Comparison of ENCODE assay signal across 17 cellular contexts in genomic region chr19:11236324-11237301, GRCh38. TPM values are rescaled to one million over a fixed set of nuclear protein-coding genes. Genes with fewer than 3 reads are reported as not detected.
A peak's percentile ranks its signal among the peaks of the same experiment; 100 is the strongest.
DNase-seq lines count a peak whose midpoint lies in the region; ATAC-seq lines count a peak whose summit lies in the region.
"Had no signal": no experiment of that assay in that cellular context is flagged by ENCODE, and none has a peak within 500 bp of the region (broad histone marks: within the 10 kb centered on the region; RNA-seq: fewer than 3 reads in every experiment).

No MANE protein-coding gene starts in this region.

- H3K4me1 ChIP-seq in NT2/D1 (ENCODE audit: insufficient read depth, insufficient read length) (peaks cover 14% of the 10 kb centered on the region), neuronal stem cell (ENCODE audit: control insufficient read depth in 2 of 2, insufficient read depth in 1 of 2, low read depth in 1 of 2, low read length in 2 of 2) (peaks cover 0 to 4% of the 10 kb centered on the region in 2 donors)

- no peak overlapping the region for H2BK120ac ChIP-seq in neuronal stem cell (ENCODE audit: low read depth, low read length)

- H4K8ac ChIP-seq in neuronal stem cell (ENCODE audit: low read depth, low read length) = no peak overlapping the region

- no peak overlapping the region for H3K4me2 ChIP-seq in neuronal stem cell (ENCODE audit: insufficient read depth, low read length, poor library complexity, severe bottlenecking)

- DNase-seq in COLO829 (ENCODE audit: low spot score) = peak; percentile 18
- no peak for DNase-seq in NT2/D1 (ENCODE audit: low read depth, low spot score)
- DNase-seq in left lobe of liver (ENCODE audit: low spot score) = peak; percentile 99
- no peak for DNase-seq in neuronal stem cell (ENCODE audit: low spot score)
- DNase-seq in activated CD4-positive, alpha-beta T cell treated with anti-CD3 and anti-CD28 coated beads, Interleukin-2, amount 50 U/mL, for 48 hours = no peak
- no peak for DNase-seq in AG20443 (ENCODE audit: low spot score)
- no peak for DNase-seq in activated naive CD4-positive, alpha-beta T cell treated with Interleukin-2 at 50 U/mL for 16 hours
- DNase-seq: AML-193, Calu3, DMS53, NCI-H187, NCI-H748 treated with DMSO at 0.1 percent for 48 hours, PC-3 had no signal

- H2AFZ ChIP-seq in neuronal stem cell (ENCODE audit: low read length) = no peak overlapping the region

- ATAC-seq in left lobe of liver = peak; percentile 58

- no peak overlapping the region for H3K18ac ChIP-seq in neuronal stem cell (ENCODE audit: low read length)

- H3K27me3 ChIP-seq in NT2/D1 (ENCODE audit: insufficient read depth, insufficient read length) (no peaks in the 10 kb centered on the region), neuronal stem cell (ENCODE audit: control insufficient read depth in 3 of 3, insufficient read depth in 3 of 3, low read depth in 1 of 3, low read length in 3 of 3) (no peaks in the 10 kb centered on the region)

- H4K91ac ChIP-seq in neuronal stem cell (ENCODE audit: low read depth, low read length, poor library complexity) = no peak overlapping the region

- H3K4me3 ChIP-seq in NT2/D1 (ENCODE audit: insufficient read length, low read depth) = no peak overlapping the region
- no peak overlapping the region for H3K4me3 ChIP-seq in neuronal stem cell (ENCODE audit: low read length in 2 of 2)

- peaks cover 55% of the 10 kb centered on the region for H3K36me3 ChIP-seq in NT2/D1 (ENCODE audit: insufficient read depth, insufficient read length, low read length)
- H3K36me3 ChIP-seq in neuronal stem cell (replicated peaks in 1 of 2; ENCODE audit: control insufficient read depth in 2 of 2, insufficient read depth in 2 of 2, low read length in 2 of 2) = peaks cover 10 to 83% of the 10 kb centered on the region in 2 donors

- no CpG with 5 or more reads among the region's 31 CpGs for WGBS in neuronal stem cell (ENCODE audit: extremely low coverage in 2 of 2, insufficient read length in 2 of 2, insufficient replicate concordance in 1 of 2), 2 donors

- H3K79me1 ChIP-seq in neuronal stem cell (ENCODE audit: low read depth, low read length) = no peaks in the 10 kb centered on the region

- peak overlapping the region; percentile 11 for H3K23ac ChIP-seq in neuronal stem cell (ENCODE audit: low read depth, low read length, poor library complexity)

- no peak overlapping the region for H2AK5ac ChIP-seq in neuronal stem cell (ENCODE audit: low read depth, low read length)

- H3K9ac ChIP-seq in NT2/D1 (ENCODE audit: insufficient read length, low read depth) = peak overlapping the region; percentile 44
- H3K9ac ChIP-seq in neuronal stem cell (ENCODE audit: low read depth, low read length, poor library complexity) = no peak overlapping the region

- H3K14ac ChIP-seq in neuronal stem cell (ENCODE audit: low read length) = peak overlapping the region; percentile 27

- no peak overlapping the region for H2BK15ac ChIP-seq in neuronal stem cell (ENCODE audit: low read length)

- no peak overlapping the region for H3K27ac ChIP-seq in neuronal stem cell (replicated peaks; ENCODE audit: low read length)

- no peak overlapping the region for H2BK5ac ChIP-seq in neuronal stem cell (ENCODE audit: low read length)

- H2BK12ac ChIP-seq in neuronal stem cell (ENCODE audit: low read length) = no peak overlapping the region

- no peaks in the 10 kb centered on the region for H3K9me3 ChIP-seq in NT2/D1 (ENCODE audit: insufficient read depth, low read length)
- no peaks in the 10 kb centered on the region for H3K9me3 ChIP-seq in neuronal stem cell (replicated peaks in 1 of 2; ENCODE audit: control insufficient read depth in 2 of 2, insufficient read depth in 1 of 2, low read depth in 1 of 2, low read length in 2 of 2)

- H3K4ac ChIP-seq in neuronal stem cell (ENCODE audit: low read length) = no peak overlapping the region

RNA-seq across cellular contexts. Expression of gene ANGPTL8, which starts 2.8 kb away (rescaled TPM):
- 202 TPM for total RNA-seq in left lobe of liver
- 0.43 TPM for polyA plus RNA-seq in neuronal stem cell (2013, experiment 1 of 2)
- not detected for polyA plus RNA-seq in neuronal stem cell (2013, experiment 2 of 2)
- total RNA-seq: A673, Calu3, H4, LHCN-M2, PC-3 had no signal
- polyA plus RNA-seq: IgD-negative memory B cell had no signal

RNA-seq across cellular contexts. Expression of gene DOCK6, which starts 25.7 kb away (rescaled TPM):
- 30.0 TPM for total RNA-seq in left lobe of liver
- polyA plus RNA-seq in neuronal stem cell (2013, experiment 1 of 2) = 17.4 TPM
- polyA plus RNA-seq in neuronal stem cell (2013, experiment 2 of 2) = 16.5 TPM

RNA-seq across cellular contexts. Expression of gene KANK2, which starts 39.3 kb away (rescaled TPM):
- total RNA-seq in left lobe of liver = 61.1 TPM
- polyA plus RNA-seq in neuronal stem cell (2013, experiment 1 of 2) = 19.8 TPM
- 19.2 TPM for polyA plus RNA-seq in neuronal stem cell (2013, experiment 2 of 2)
- polyA plus RNA-seq: IgD-negative memory B cell had no signal

RNA-seq across cellular contexts. Expression of gene TSPAN16, which starts 59.3 kb away (rescaled TPM):
- not detected for total RNA-seq in left lobe of liver
- not detected for polyA plus RNA-seq in neuronal stem cell (2013, experiment 1 of 2)
- polyA plus RNA-seq in neuronal stem cell (2013, experiment 2 of 2) = not detected
- total RNA-seq: A673, Calu3, H4, LHCN-M2, PC-3 had no signal
- polyA plus RNA-seq: IgD-negative memory B cell had no signal

Comparison
In these comparisons a context has a peak if more than half of its experiments do, and no peak if none do; other contexts are left out.
1. DNase-seq: peak in COLO829 (single experiment) and left lobe of liver (single experiment); none in NT2/D1 (single experiment), neuronal stem cell (single experiment), activated CD4-positive, alpha-beta T cell treated with anti-CD3 and anti-CD28 coated beads, Interleukin-2, amount 50 U/mL, for 48 hours (0 of 2), AG20443 (single experiment) and activated naive CD4-positive, alpha-beta T cell treated with Interleukin-2 at 50 U/mL for 16 hours (single experiment).